Comparison of ENCODE assay signal across 16 cellular contexts in genomic region chr3:33006081-33006480, GRCh38. TPM values are rescaled to one million over a fixed set of nuclear protein-coding genes. Genes with fewer than 3 reads are reported as not detected.
DNase-seq lines count a peak whose midpoint lies in the region; ATAC-seq and TF ChIP-seq lines count a peak whose summit lies in the region.
"Had no signal": no experiment of that assay in that cellular context is flagged by ENCODE, and none has a peak within 500 bp of the region (broad histone marks: within the 10 kb centered on the region; RNA-seq: fewer than 3 reads in every experiment).

No MANE protein-coding gene starts in this region.

- H3K9me3 ChIP-seq in OCI-LY7 (ENCODE audit: low read length) (0 out of 2 replicates have a peak, but pooled peaks cover 6% of the 10 kb centered on the region), neural progenitor cell (ENCODE audit: low read depth) (no peaks in the 10 kb centered on the region)
- H3K9me3 ChIP-seq: MG63, right atrium auricular region had no signal

- no peaks in the 10 kb centered on the region for H3F3A ChIP-seq in neural progenitor cell (ENCODE audit: low read depth)

- H3K9ac ChIP-seq in neural progenitor cell, result no peak overlapping the region

- no peaks in the 10 kb centered on the region for H3K27me3 ChIP-seq in neural progenitor cell
- H3K27me3 ChIP-seq: MG63, right atrium auricular region had no signal

- H3K9me2 ChIP-seq in OCI-LY7 (ENCODE audit: insufficient read depth, low read length), result no peaks in the 10 kb centered on the region

- H3K27ac ChIP-seq in OCI-LY7 (ENCODE audit: low read depth, low read length, poor library complexity, severe bottlenecking), result no peak overlapping the region
- no peak overlapping the region for H3K27ac ChIP-seq in neural progenitor cell
- H3K27ac ChIP-seq in substantia nigra (ENCODE audit: low read depth, low read length, poor library complexity, severe bottlenecking), result no peak overlapping the region
- H3K27ac ChIP-seq: right atrium auricular region had no signal

- peak; percentile 85 for DNase-seq in activated effector memory CD4-positive, alpha-beta T cell treated with anti-CD3 and anti-CD28 coated beads, Interleukin-2, amount 50 U/mL, for 16 hours
- no peak for DNase-seq in activated effector memory CD4-positive, alpha-beta T cell treated with Interleukin-2 at 50 U/mL for 16 hours
- no peak for DNase-seq in OCI-LY7 (ENCODE audit: low spot score)
- DNase-seq in chondrocyte (ENCODE audit: low spot score), result no peak
- DNase-seq in neural progenitor cell (ENCODE audit: low spot score), result peak; percentile 56
- DNase-seq in EL, result no peak
- DNase-seq in substantia nigra (lab: John Stamatoyannopoulos, UW), result no peak
- DNase-seq: activated CD4-positive, alpha-beta T cell treated with anti-CD3 and anti-CD28 coated beads for 1 hour; amygdala; caudate nucleus; MG63; NCI-H446 treated with DMSO at 0.1 percent for 48 hours had no signal

- H3K36me3 Mint-ChIP-seq in chondrocyte (ENCODE audit: low read depth) (peaks cover 35% of the 10 kb centered on the region), neural progenitor cell (peaks cover 16% of the 10 kb centered on the region)

- no peak overlapping the region for H3K27ac Mint-ChIP-seq in chondrocyte (ENCODE audit: unreplicated experiment)
- H3K27ac Mint-ChIP-seq in neural progenitor cell, result peak overlapping the region; percentile 7

- H3K9me3 Mint-ChIP-seq in chondrocyte (ENCODE audit: low read depth) (no peaks in the 10 kb centered on the region), neural progenitor cell (no peaks in the 10 kb centered on the region)

- H3K4me1 ChIP-seq in OCI-LY7 (ENCODE audit: insufficient read depth, low read length, poor library complexity, severe bottlenecking) (peaks cover 18% of the 10 kb centered on the region), neural progenitor cell (no peaks in the 10 kb centered on the region)

- H3K79me2 ChIP-seq in OCI-LY7 (ENCODE audit: insufficient read depth, low read depth, low read length) (no peaks in the 10 kb centered on the region), neural progenitor cell (ENCODE audit: low read depth) (no peaks in the 10 kb centered on the region)

- TF ChIP-seq CTCF in OCI-LY7 (conservative IDR thresholded peaks at IDR 0.05; ENCODE audit: low read length) (0 out of 2 replicates have a peak, but pooled peaks have one; percentile 21), chondrocyte (IDR thresholded peaks at IDR 0.05) (peak; percentile 10), neural progenitor cell (IDR thresholded peaks at IDR 0.05) (peak; percentile 59)

- CTCF ChIA-PET in OCI-LY7 (lab: Charles Lee; ENCODE audit: unreplicated experiment), result no interaction called here

- BruUV-seq in OCI-LY7 (replicated peaks; lab: Mats Ljungman, UMichigan), result no TSS peak

- H3K36me3 ChIP-seq in OCI-LY7 (ENCODE audit: insufficient read depth, low read length) (peaks cover 7% of the 10 kb centered on the region; the same call in 1 of the 2 replicates), neural progenitor cell (no peaks in the 10 kb centered on the region)
- H3K36me3 ChIP-seq: MG63 had no signal

- intact Hi-C loops in OCI-LY7 (cut with micrococcal nuclease; ENCODE audit: unreplicated experiment), result no loop called here

- peaks cover 19% of the 10 kb centered on the region for H3K4me1 Mint-ChIP-seq in chondrocyte (ENCODE audit: low read depth)
- no peaks in the 10 kb centered on the region for H3K4me1 Mint-ChIP-seq in neural progenitor cell

- H3K4me3 ChIP-seq in OCI-LY7 (ENCODE audit: low read depth, low read length, poor library complexity, severe bottlenecking), result no peak overlapping the region
- no peak overlapping the region for H3K4me3 ChIP-seq in neural progenitor cell
- H3K4me3 ChIP-seq: MG63, right atrium auricular region had no signal

- H4K20me1 ChIP-seq in OCI-LY7 (ENCODE audit: insufficient read depth, low read length), result no peaks in the 10 kb centered on the region
- H4K20me1 ChIP-seq in neural progenitor cell (ENCODE audit: low read depth), result no peaks in the 10 kb centered on the region

- no peak overlapping the region for H3K4me2 ChIP-seq in OCI-LY7 (ENCODE audit: low read length)
- H3K4me2 ChIP-seq in neural progenitor cell, result no peak overlapping the region

- ATAC-seq in HG02642 (IDR thresholded peaks at IDR 0.05; ENCODE audit: poor library complexity, unreplicated experiment), result no peak
- ATAC-seq: Right ventricle myocardium inferior had no signal

- H2AFZ ChIP-seq in OCI-LY7 (ENCODE audit: low read length) (no peak overlapping the region), neural progenitor cell (replicated peaks) (no peak overlapping the region)

- H3K4me3 Mint-ChIP-seq in chondrocyte (ENCODE audit: unreplicated experiment) (no peak overlapping the region), neural progenitor cell (no peak overlapping the region)

- POLR2A ChIA-PET in OCI-LY7 (lab: Charles Lee), result interaction anchor here (1.3 kb wide), 1 partner anchor 38 kb away, joined by 3 read pairs; no protein-coding TSS in a partner anchor

- H3K27me3 Mint-ChIP-seq in chondrocyte (ENCODE audit: low read depth) (no peaks in the 10 kb centered on the region), neural progenitor cell (ENCODE audit: insufficient read depth, low read depth) (no peaks in the 10 kb centered on the region)

RNA-seq across cellular contexts. Expression of gene CCR4, which starts 54.6 kb away (rescaled TPM):
- total RNA-seq in OCI-LY7 (2014; rRNA removed; shearing (Covaris generic)), result not detected in 2 replicates
- total RNA-seq in OCI-LY7 (2022), result not detected in 2 replicates
- total RNA-seq in chondrocyte, result not detected in 3 replicates
- total RNA-seq in neural progenitor cell (ENCODE audit: low replicate concordance), result not detected in 2 replicates
- total RNA-seq: fibroblast of villous mesenchyme had no signal

Comparison
In these comparisons a context has a peak if more than half of its experiments do, and no peak if none do; other contexts are left out.
1. DNase-seq: peak in activated effector memory CD4-positive, alpha-beta T cell treated with anti-CD3 and anti-CD28 coated beads, Interleukin-2, amount 50 U/mL, for 16 hours (single experiment) and neural progenitor cell (single experiment); none in activated effector memory CD4-positive, alpha-beta T cell treated with Interleukin-2 at 50 U/mL for 16 hours (single experiment), OCI-LY7 (single experiment), chondrocyte (single experiment), EL (single experiment) and substantia nigra (0 of 49).
2. Peak in every context shown above with its lines, with median percentiles within 50 percentile points of each other: CTCF ChIP-seq.